ENCODE assay signal across 8 cellular contexts in genomic region chrX:10014462-10015373, GRCh38.
DNase-seq lines count a peak whose midpoint lies in the region; ATAC-seq lines count a peak whose summit lies in the region.

No MANE protein-coding gene starts in this region.

- ATAC-seq in HG02938 (IDR thresholded peaks at IDR 0.05; ENCODE audit: unreplicated experiment): peak; percentile 78

- peak; percentile 64 for DNase-seq in NCI-H1436 (lab: John Stamatoyannopoulos, UW)
- no peak for DNase-seq in NCI-H1436 treated with DMSO at 0.1 percent for 48 hours (lab: John Stamatoyannopoulos, UW)
- DNase-seq in NCI-H2171 (lab: John Stamatoyannopoulos, UW): peak; percentile 73
- DNase-seq in activated CD4-positive, alpha-beta T cell treated with anti-CD3 and anti-CD28 coated beads for 24 hours (ENCODE audit: low read depth in 2 of 2): peak; percentile 50 to 55
- DNase-seq in cerebellar cortex (ENCODE audit: low spot score): peak; percentile 79
- DNase-seq in kidney glomerular epithelial cell (lab: John Stamatoyannopoulos, UW): peak; percentile 71
- peak; percentile 54 to 58 for DNase-seq in stimulated activated CD4-positive, alpha-beta T cell treated with anti-CD3 and anti-CD28 coated beads, Interleukin-15, amount 100 ng/mL, for 1 hour (ENCODE audit: low read depth in 1 of 2, low spot score in 1 of 2)
